Comparison of ENCODE assay signal across 1 cellular context in genomic region chr10:88095291-88095721, GRCh38.
TF ChIP-seq lines count a peak whose summit lies in the region.

No MANE protein-coding gene starts in this region.

TF ChIP-seq in HepG2, 621 proteins besides CTCF, POLR2A, EP300 and RAD21 (continued from another document):
- no peak for TF ChIP-seq SNAPC4 (CRISPR knock-in tag; IDR thresholded peaks at IDR 0.05)
- TF ChIP-seq HOXD1 (CRISPR knock-in tag; IDR thresholded peaks at IDR 0.05), result no peak
- no peak for TF ChIP-seq ZNF747 (CRISPR knock-in tag; IDR thresholded peaks at IDR 0.05; ENCODE audit: borderline replicate concordance)
- TF ChIP-seq MATR3 (CRISPR knock-in tag; IDR thresholded peaks at IDR 0.05), result no peak
- TF ChIP-seq ZNF180 (CRISPR knock-in tag; IDR thresholded peaks at IDR 0.05; ENCODE audit: borderline replicate concordance, low read depth), result no peak
